In genomic region chr2:102065675-102066252, GRCh38 we compare ENCODE assay signal across 1 cellular context.
TF ChIP-seq lines count a peak whose summit lies in the region.

No MANE protein-coding gene starts in this region.

TF ChIP-seq in HepG2, 621 proteins besides CTCF, POLR2A, EP300 and RAD21 (continued from another document and continues in another):
- TF ChIP-seq, protein P1, sequence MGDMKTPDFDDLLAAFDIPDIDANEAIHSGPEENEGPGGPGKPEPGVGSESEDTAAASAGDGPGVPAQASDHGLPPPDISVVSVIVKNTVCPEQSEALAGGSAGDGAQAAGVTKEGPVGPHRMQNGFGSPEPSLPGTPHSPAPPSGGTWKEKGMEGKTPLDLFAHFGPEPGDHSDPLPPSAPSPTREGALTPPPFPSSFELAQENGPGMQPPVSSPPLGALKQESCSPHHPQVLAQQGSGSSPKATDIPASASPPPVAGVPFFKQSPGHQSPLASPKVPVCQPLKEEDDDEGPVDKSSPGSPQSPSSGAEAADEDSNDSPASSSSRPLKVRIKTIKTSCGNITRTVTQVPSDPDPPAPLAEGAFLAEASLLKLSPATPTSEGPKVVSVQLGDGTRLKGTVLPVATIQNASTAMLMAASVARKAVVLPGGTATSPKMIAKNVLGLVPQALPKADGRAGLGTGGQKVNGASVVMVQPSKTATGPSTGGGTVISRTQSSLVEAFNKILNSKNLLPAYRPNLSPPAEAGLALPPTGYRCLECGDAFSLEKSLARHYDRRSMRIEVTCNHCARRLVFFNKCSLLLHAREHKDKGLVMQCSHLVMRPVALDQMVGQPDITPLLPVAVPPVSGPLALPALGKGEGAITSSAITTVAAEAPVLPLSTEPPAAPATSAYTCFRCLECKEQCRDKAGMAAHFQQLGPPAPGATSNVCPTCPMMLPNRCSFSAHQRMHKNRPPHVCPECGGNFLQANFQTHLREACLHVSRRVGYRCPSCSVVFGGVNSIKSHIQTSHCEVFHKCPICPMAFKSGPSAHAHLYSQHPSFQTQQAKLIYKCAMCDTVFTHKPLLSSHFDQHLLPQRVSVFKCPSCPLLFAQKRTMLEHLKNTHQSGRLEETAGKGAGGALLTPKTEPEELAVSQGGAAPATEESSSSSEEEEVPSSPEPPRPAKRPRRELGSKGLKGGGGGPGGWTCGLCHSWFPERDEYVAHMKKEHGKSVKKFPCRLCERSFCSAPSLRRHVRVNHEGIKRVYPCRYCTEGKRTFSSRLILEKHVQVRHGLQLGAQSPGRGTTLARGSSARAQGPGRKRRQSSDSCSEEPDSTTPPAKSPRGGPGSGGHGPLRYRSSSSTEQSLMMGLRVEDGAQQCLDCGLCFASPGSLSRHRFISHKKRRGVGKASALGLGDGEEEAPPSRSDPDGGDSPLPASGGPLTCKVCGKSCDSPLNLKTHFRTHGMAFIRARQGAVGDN (CRISPR knock-in tag; IDR thresholded peaks at IDR 0.05), result peak; percentile 90
- TF ChIP-seq HOMEZ (CRISPR knock-in tag; IDR thresholded peaks at IDR 0.05; ENCODE audit: low read depth), result peak; percentile 100
- TF ChIP-seq ZNF740 (CRISPR knock-in tag; IDR thresholded peaks at IDR 0.05), result no peak
- TF ChIP-seq ISL2 (CRISPR knock-in tag; IDR thresholded peaks at IDR 0.05), result peak; percentile 52; the same call in 1 of the 2 replicates
- peak; percentile 27 for TF ChIP-seq TBL1XR1 (IDR thresholded peaks at IDR 0.05; ENCODE audit: borderline replicate concordance, low read length, partially characterized antibody)
- peak; percentile 95 for TF ChIP-seq CEBPG (CRISPR knock-in tag; IDR thresholded peaks at IDR 0.05)
- 0 out of 2 replicates have a peak, but pooled peaks have one; percentile 47 for TF ChIP-seq CHD4 (IDR thresholded peaks at IDR 0.05; ENCODE audit: borderline replicate concordance, low read length)
- TF ChIP-seq ATF2 (CRISPR knock-in tag; IDR thresholded peaks at IDR 0.05), result peak; percentile 77
- no peak for TF ChIP-seq GLMP (CRISPR knock-in tag; IDR thresholded peaks at IDR 0.05; ENCODE audit: borderline replicate concordance)
- peak; percentile 86 for TF ChIP-seq TEAD3 (CRISPR knock-in tag; optimal IDR thresholded peaks at IDR 0.05; ENCODE audit: borderline replicate concordance)
- TF ChIP-seq ZNF850 (CRISPR knock-in tag; conservative IDR thresholded peaks at IDR 0.05), result no peak
- TF ChIP-seq, protein P2, sequence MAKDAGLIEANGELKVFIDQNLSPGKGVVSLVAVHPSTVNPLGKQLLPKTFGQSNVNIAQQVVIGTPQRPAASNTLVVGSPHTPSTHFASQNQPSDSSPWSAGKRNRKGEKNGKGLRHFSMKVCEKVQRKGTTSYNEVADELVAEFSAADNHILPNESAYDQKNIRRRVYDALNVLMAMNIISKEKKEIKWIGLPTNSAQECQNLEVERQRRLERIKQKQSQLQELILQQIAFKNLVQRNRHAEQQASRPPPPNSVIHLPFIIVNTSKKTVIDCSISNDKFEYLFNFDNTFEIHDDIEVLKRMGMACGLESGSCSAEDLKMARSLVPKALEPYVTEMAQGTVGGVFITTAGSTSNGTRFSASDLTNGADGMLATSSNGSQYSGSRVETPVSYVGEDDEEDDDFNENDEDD (CRISPR knock-in tag; IDR thresholded peaks at IDR 0.05; ENCODE audit: borderline replicate concordance), result peak; percentile 24; the same call in 1 of the 2 replicates
- peak; percentile 79 for TF ChIP-seq MAFF (IDR thresholded peaks at IDR 0.05; ENCODE audit: low read depth, low read length)
- no peak for TF ChIP-seq SMYD3 (CRISPR knock-in tag; IDR thresholded peaks at IDR 0.05)
- TF ChIP-seq, protein P3, sequence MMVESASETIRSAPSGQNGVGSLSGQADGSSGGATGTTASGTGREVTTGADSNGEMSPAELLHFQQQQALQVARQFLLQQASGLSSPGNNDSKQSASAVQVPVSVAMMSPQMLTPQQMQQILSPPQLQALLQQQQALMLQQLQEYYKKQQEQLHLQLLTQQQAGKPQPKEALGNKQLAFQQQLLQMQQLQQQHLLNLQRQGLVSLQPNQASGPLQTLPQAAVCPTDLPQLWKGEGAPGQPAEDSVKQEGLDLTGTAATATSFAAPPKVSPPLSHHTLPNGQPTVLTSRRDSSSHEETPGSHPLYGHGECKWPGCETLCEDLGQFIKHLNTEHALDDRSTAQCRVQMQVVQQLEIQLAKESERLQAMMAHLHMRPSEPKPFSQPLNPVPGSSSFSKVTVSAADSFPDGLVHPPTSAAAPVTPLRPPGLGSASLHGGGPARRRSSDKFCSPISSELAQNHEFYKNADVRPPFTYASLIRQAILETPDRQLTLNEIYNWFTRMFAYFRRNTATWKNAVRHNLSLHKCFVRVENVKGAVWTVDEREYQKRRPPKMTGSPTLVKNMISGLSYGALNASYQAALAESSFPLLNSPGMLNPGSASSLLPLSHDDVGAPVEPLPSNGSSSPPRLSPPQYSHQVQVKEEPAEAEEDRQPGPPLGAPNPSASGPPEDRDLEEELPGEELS (CRISPR knock-in tag; IDR thresholded peaks at IDR 0.05), result peak; percentile 70
- TF ChIP-seq CCDC6 (CRISPR knock-in tag; IDR thresholded peaks at IDR 0.05), result peak; percentile 49; the same call in 1 of the 2 replicates
- no peak for TF ChIP-seq CENPX (CRISPR knock-in tag; IDR thresholded peaks at IDR 0.05)
- TF ChIP-seq, protein P4, sequence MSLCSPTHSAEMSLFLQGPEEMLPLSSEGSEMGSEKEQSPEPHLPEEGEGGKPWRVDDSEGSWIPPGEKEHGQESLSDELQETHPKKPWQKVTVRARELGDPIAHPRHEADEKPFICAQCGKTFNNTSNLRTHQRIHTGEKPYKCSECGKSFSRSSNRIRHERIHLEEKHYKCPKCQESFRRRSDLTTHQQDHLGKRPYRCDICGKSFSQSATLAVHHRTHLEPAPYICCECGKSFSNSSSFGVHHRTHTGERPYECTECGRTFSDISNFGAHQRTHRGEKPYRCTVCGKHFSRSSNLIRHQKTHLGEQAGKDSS (CRISPR knock-in tag; IDR thresholded peaks at IDR 0.05; ENCODE audit: borderline replicate concordance, low read depth), result peak; percentile 94
- no peak for TF ChIP-seq ZNF484 (CRISPR knock-in tag; IDR thresholded peaks at IDR 0.05; ENCODE audit: borderline replicate concordance, low read depth)
- TF ChIP-seq CREM (IDR thresholded peaks at IDR 0.05), result peak; percentile 47; the same call in 1 of the 2 replicates
- no peak for TF ChIP-seq CREM (CRISPR knock-in tag; IDR thresholded peaks at IDR 0.05)
- TF ChIP-seq SP1 (IDR thresholded peaks at IDR 0.05), result no peak
- TF ChIP-seq SP1 (CRISPR knock-in tag; IDR thresholded peaks at IDR 0.05), result 0 out of 2 replicates have a peak, but pooled peaks have one; percentile 9
- TF ChIP-seq ZNF781 (CRISPR knock-in tag; IDR thresholded peaks at IDR 0.05; ENCODE audit: borderline replicate concordance, not compliant biosample characterization), result no peak
- TF ChIP-seq SALL2 (CRISPR knock-in tag; IDR thresholded peaks at IDR 0.05), result 0 out of 2 replicates have a peak, but pooled peaks have one; percentile 43
- no peak for TF ChIP-seq DNMT3B (CRISPR knock-in tag; conservative IDR thresholded peaks at IDR 0.05)
- peak; percentile 72; the same call in 1 of the 2 replicates for TF ChIP-seq SALL1 (CRISPR knock-in tag; IDR thresholded peaks at IDR 0.05)
- peak; percentile 96 for TF ChIP-seq ZBTB38 (CRISPR knock-in tag; IDR thresholded peaks at IDR 0.05)
- no peak for TF ChIP-seq ZBTB42 (CRISPR knock-in tag; IDR thresholded peaks at IDR 0.05)
- peak; percentile 85 for TF ChIP-seq FOXA3 (CRISPR knock-in tag; IDR thresholded peaks at IDR 0.05)
- TF ChIP-seq ZNF264 (CRISPR knock-in tag; IDR thresholded peaks at IDR 0.05), result peak; percentile 31; the same call in 1 of the 2 replicates
- TF ChIP-seq SP140L (CRISPR knock-in tag; IDR thresholded peaks at IDR 0.05; ENCODE audit: borderline replicate concordance), result no peak
- TF ChIP-seq ZNF572 (CRISPR knock-in tag; IDR thresholded peaks at IDR 0.05), result 0 out of 2 replicates have a peak, but pooled peaks have one; percentile 20
- peak; percentile 34; the same call in 1 of the 2 replicates for TF ChIP-seq HNF1A (IDR thresholded peaks at IDR 0.05; ENCODE audit: low read depth)
- peak; percentile 67; the same call in 1 of the 2 replicates for TF ChIP-seq HNF1A (CRISPR knock-in tag; IDR thresholded peaks at IDR 0.05; ENCODE audit: borderline replicate concordance)
- 0 out of 2 replicates have a peak, but pooled peaks have one; percentile 61 for TF ChIP-seq ZNF547 (CRISPR knock-in tag; IDR thresholded peaks at IDR 0.05)
- TF ChIP-seq ZBTB3 (CRISPR knock-in tag; IDR thresholded peaks at IDR 0.05; ENCODE audit: borderline replicate concordance, low read depth), result peak; percentile 82; the same call in 1 of the 2 replicates
- peak; percentile 54; the same call in 1 of the 2 replicates for TF ChIP-seq ARNT2 (CRISPR knock-in tag; IDR thresholded peaks at IDR 0.05; ENCODE audit: low read depth)
- TF ChIP-seq ZNF570 (CRISPR knock-in tag; IDR thresholded peaks at IDR 0.05; ENCODE audit: borderline replicate concordance), result no peak
- 0 out of 2 replicates have a peak, but pooled peaks have one; percentile 33 for TF ChIP-seq ZKSCAN1 (IDR thresholded peaks at IDR 0.05; ENCODE audit: low read length)
- peak; percentile 100 for TF ChIP-seq ZNF670 (CRISPR knock-in tag; IDR thresholded peaks at IDR 0.05; ENCODE audit: borderline replicate concordance)
- TF ChIP-seq NCOR1 (IDR thresholded peaks at IDR 0.05; ENCODE audit: borderline replicate concordance, low read length), result peak; percentile 80
- peak; percentile 72; the same call in 1 of the 2 replicates for TF ChIP-seq MYC (CRISPR knock-in tag; IDR thresholded peaks at IDR 0.05; ENCODE audit: borderline replicate concordance)
